20 cellular contexts compared by ENCODE assay signal in the genomic region with DNA sequence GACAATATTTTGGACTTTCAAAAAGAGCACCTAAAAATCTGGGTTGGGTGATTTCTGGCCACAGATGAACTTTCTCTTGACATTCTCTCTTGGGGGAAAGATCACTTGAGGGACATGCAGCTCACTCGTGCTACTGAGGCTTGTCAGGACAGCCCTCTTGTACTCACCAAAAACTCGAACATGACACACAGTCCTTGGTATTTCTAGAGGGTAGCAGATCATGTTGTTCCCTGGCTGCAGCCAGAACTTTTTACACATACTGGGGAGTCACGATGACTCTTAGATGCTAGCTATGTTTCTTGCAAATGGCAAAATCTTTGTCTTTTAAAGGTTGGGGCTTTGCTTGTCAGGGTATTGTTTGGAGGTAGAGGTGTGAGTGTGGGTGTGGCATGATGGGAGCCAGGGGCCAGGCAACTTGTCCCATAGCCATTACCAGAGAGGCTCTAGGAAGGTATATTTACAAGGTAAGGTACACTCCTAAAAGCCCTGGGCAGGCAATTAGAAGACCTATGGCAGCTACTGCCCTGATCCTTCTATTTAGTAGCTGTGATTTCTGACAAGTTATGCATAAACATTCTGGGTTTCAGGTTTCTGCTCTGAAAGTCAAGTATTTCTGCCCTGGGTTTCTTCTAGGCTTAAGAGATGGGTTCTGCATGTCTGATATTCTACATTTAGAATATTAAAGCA.
A peak's percentile ranks its signal among the peaks of the same experiment; 100 is the strongest.
DNase-seq lines count a peak whose midpoint lies in the region; ATAC-seq, FAIRE-seq and TF ChIP-seq lines count a peak whose summit lies in the region.
"Had no signal": no experiment of that assay in that cellular context is flagged by ENCODE, and none has a peak within 500 bp of the region (broad histone marks: within the 10 kb centered on the region; RNA-seq: fewer than 3 reads in every experiment).

No MANE protein-coding gene starts in this region.

- H3K4me2 ChIP-seq in H1 (ENCODE audit: insufficient read depth in 1 of 2, low read depth in 2 of 2, low read length in 2 of 2): no peak overlapping the region
- H3K4me2 ChIP-seq: PC-9 had no signal

- H3K9ac ChIP-seq in H1 (replicated peaks in 1 of 4; ENCODE audit: extremely low read depth in 1 of 4, low read depth in 3 of 4, low read length in 3 of 4): no peak overlapping the region

- no TSS peak for BruUV-seq in MCF 10A (replicated peaks; lab: Mats Ljungman, UMichigan)

- no peak overlapping the region for H2BK5ac ChIP-seq in H1 (ENCODE audit: low read depth, low read length)

- H3K23me2 ChIP-seq in H1 (ENCODE audit: low read depth, low read length): no peaks in the 10 kb centered on the region

- H2BK20ac ChIP-seq in H1 (ENCODE audit: low read length): no peak overlapping the region

- no peak overlapping the region for H4K91ac ChIP-seq in H1 (replicated peaks; ENCODE audit: insufficient read length, low read length)

- TF ChIP-seq EP300 in H1 (IDR thresholded peaks at IDR 0.05; ENCODE audit: borderline replicate concordance in 1 of 2, low read depth in 2 of 2, low read length in 2 of 2): no peak
- no peak for TF ChIP-seq EP300 in suprapubic skin (IDR thresholded peaks at IDR 0.05)

- H3K14ac ChIP-seq in H1 (ENCODE audit: insufficient read length): no peak overlapping the region

- H3K27me3 ChIP-seq in breast epithelium (no peaks in the 10 kb centered on the region), H1 (replicated peaks in 1 of 4; ENCODE audit: control insufficient read depth in 3 of 4, extremely low read depth in 1 of 4, insufficient read depth in 3 of 4, low read length in 3 of 4) (no peaks in the 10 kb centered on the region), suprapubic skin (no peaks in the 10 kb centered on the region), WERI-Rb-1 (ENCODE audit: insufficient read depth, low read depth, severe bottlenecking) (no peaks in the 10 kb centered on the region)
- H3K27me3 ChIP-seq: body of pancreas, left lung had no signal

- TF ChIP-seq RAD21 in H1 (IDR thresholded peaks at IDR 0.05 in 1 of 2, conservative IDR thresholded peaks at IDR 0.05 in 1 of 2; ENCODE audit: low read depth in 2 of 2, low read length in 2 of 2): no peak

- H3K27ac ChIP-seq in breast epithelium: no peak overlapping the region
- H3K27ac ChIP-seq in H1 (ENCODE audit: low read depth, low read length): no peak overlapping the region
- H3K27ac ChIP-seq in suprapubic skin: peak overlapping the region; percentile 66
- H3K27ac ChIP-seq in WERI-Rb-1: no peak overlapping the region
- H3K27ac ChIP-seq: body of pancreas, coronary artery, PC-9, SK-N-MC had no signal

- H2BK12ac ChIP-seq in H1 (ENCODE audit: low read depth, low read length): no peak overlapping the region

- no peak for FAIRE-seq in H1 (lab: Jason Lieb, UNC)

- 66% methylated on average over 3 of the region's 3 CpGs; no CpG with 5 or more reads in 1 of the 2 experiments for WGBS in H1 (ENCODE audit: extremely low coverage in 1 of 2, insufficient coverage in 1 of 2, insufficient read length in 1 of 2, insufficient replicate concordance in 2 of 2, low coverage in 1 of 2, low lambda C conversion rate in 2 of 2, missing lambda C conversion rate in 1 of 2), 2 experiments
- WGBS in suprapubic skin: 44% methylated on average over 3 of the region's 3 CpGs

- H3K18ac ChIP-seq in H1 (ENCODE audit: extremely low read depth, low read length): no peak overlapping the region

- CTCF ChIA-PET in MCF 10A (lab: Yijun Ruan, JAX): interaction anchor here (0.5 to 1.3 kb wide), 4 partner anchors 10 to 460 kb away, joined by 3 to 4 read pairs (median 3); no protein-coding TSS in a partner anchor
- CTCF ChIA-PET in H1 (lab: Charles Lee; ENCODE audit: partially characterized antibody): no interaction called here

- H3K23ac ChIP-seq in H1 (ENCODE audit: insufficient read length): peak overlapping the region; percentile 9

- H4K8ac ChIP-seq in H1 (ENCODE audit: extremely low read depth, insufficient read depth, low read length): no peak overlapping the region

- H4K20me1 ChIP-seq in H1 (replicated peaks in 1 of 2; ENCODE audit: control insufficient read depth in 1 of 2, insufficient read depth in 2 of 2, low read length in 2 of 2): no peaks in the 10 kb centered on the region

- H3K4me1 ChIP-seq in breast epithelium (no peaks in the 10 kb centered on the region), H1 (replicated peaks in 1 of 4; ENCODE audit: control insufficient read depth in 3 of 4, insufficient read depth in 4 of 4, low read length in 3 of 4) (no peaks in the 10 kb centered on the region), suprapubic skin (peaks cover 20% of the 10 kb centered on the region)
- H3K4me1 ChIP-seq: body of pancreas, left lung had no signal

- no peaks in the 10 kb centered on the region for H3K79me2 ChIP-seq in H1 (ENCODE audit: control insufficient read depth in 1 of 2, insufficient read depth in 2 of 2, low read length in 2 of 2)

- H2AFZ ChIP-seq in H1 (ENCODE audit: low read length): no peak overlapping the region
- H2AFZ ChIP-seq: PC-9 had no signal

- ATAC-seq in left ventricle myocardium superior: peak; percentile 93
- ATAC-seq: body of pancreas, left lung had no signal

- no peak overlapping the region for H3K56ac ChIP-seq in H1 (replicated peaks; ENCODE audit: insufficient read length, low read depth, low read length)

- H3K4ac ChIP-seq in H1 (replicated peaks; ENCODE audit: insufficient read length, low read depth, low read length): no peak overlapping the region

- no peaks in the 10 kb centered on the region for H3K79me1 ChIP-seq in H1 (ENCODE audit: low read depth, low read length)

- H3K4me1 Mint-ChIP-seq in MCF 10A (ENCODE audit: insufficient read depth, unreplicated experiment): peaks cover 18% of the 10 kb centered on the region
- no peaks in the 10 kb centered on the region for H3K4me1 Mint-ChIP-seq in activated T-cell treated with anti-CD3 and anti-CD28 coated beads, Interleukin-2, amount 50 U/mL, for 24 hours (ENCODE audit: low read depth)
- H3K4me1 Mint-ChIP-seq: activated naive CD8-positive, alpha-beta T cell treated with anti-CD3 and anti-CD28 coated beads, Interleukin-2, amount 10 ng/mL, durations not matched to agents 7 days and 5 days; CD4-positive, CD25-positive, alpha-beta regulatory T cell had no signal

- peak overlapping the region; percentile 90 for H3K27ac Mint-ChIP-seq in MCF 10A (ENCODE audit: low read depth, unreplicated experiment)
- no peak overlapping the region for H3K27ac Mint-ChIP-seq in activated T-cell treated with anti-CD3 and anti-CD28 coated beads, Interleukin-2, amount 50 U/mL, for 24 hours
- H3K27ac Mint-ChIP-seq: activated naive CD8-positive, alpha-beta T cell treated with anti-CD3 and anti-CD28 coated beads, Interleukin-2, amount 10 ng/mL, durations not matched to agents 7 days and 5 days; CD4-positive, CD25-positive, alpha-beta regulatory T cell had no signal

- no peaks in the 10 kb centered on the region for H3K27me3 Mint-ChIP-seq in MCF 10A (ENCODE audit: insufficient read depth, unreplicated experiment)
- no peaks in the 10 kb centered on the region for H3K27me3 Mint-ChIP-seq in activated T-cell treated with anti-CD3 and anti-CD28 coated beads, Interleukin-2, amount 50 U/mL, for 24 hours
- H3K27me3 Mint-ChIP-seq: CD4-positive, CD25-positive, alpha-beta regulatory T cell had no signal

- H3K4me3 ChIP-seq in breast epithelium (no peak overlapping the region), H1 (ENCODE audit: extremely low read depth in 1 of 4, insufficient read depth in 2 of 4, low read depth in 3 of 4, low read length in 4 of 4) (no peak overlapping the region), suprapubic skin (no peak overlapping the region), WERI-Rb-1 (ENCODE audit: low read depth, low read length) (no peak overlapping the region)
- H3K4me3 ChIP-seq: body of pancreas, coronary artery, left lung, PC-9, SK-N-MC had no signal

- intact Hi-C loops in MCF 10A (cut with micrococcal nuclease): no loop called here
- intact Hi-C loops in breast epithelium (cut with DNase I; ENCODE audit: low total_unique reads): no loop called here
- intact Hi-C loops in left ventricle myocardium superior (cut with micrococcal nuclease): no loop called here

- TF ChIP-seq POLR2A in breast epithelium (IDR thresholded peaks at IDR 0.05) (no peak), H1 (IDR thresholded peaks at IDR 0.05; ENCODE audit: control extremely low read depth in 1 of 2, low read depth in 2 of 2, low read length in 2 of 2) (no peak), suprapubic skin (IDR thresholded peaks at IDR 0.05) (no peak)

- H3K9me3 Mint-ChIP-seq in MCF 10A (ENCODE audit: unreplicated experiment): peaks cover 5% of the 10 kb centered on the region
- peaks cover 5% of the 10 kb centered on the region for H3K9me3 Mint-ChIP-seq in activated T-cell treated with anti-CD3 and anti-CD28 coated beads, Interleukin-2, amount 50 U/mL, for 24 hours
- H3K9me3 Mint-ChIP-seq: activated naive CD8-positive, alpha-beta T cell treated with anti-CD3 and anti-CD28 coated beads, Interleukin-2, amount 10 ng/mL, durations not matched to agents 7 days and 5 days had no signal

- no peak overlapping the region for H2BK120ac ChIP-seq in H1 (replicated peaks; ENCODE audit: low read depth, low read length)

- H3K4me3 Mint-ChIP-seq in MCF 10A (ENCODE audit: unreplicated experiment): no peak overlapping the region
- H3K4me3 Mint-ChIP-seq in activated T-cell treated with anti-CD3 and anti-CD28 coated beads, Interleukin-2, amount 50 U/mL, for 24 hours: no peak overlapping the region
- H3K4me3 Mint-ChIP-seq: activated naive CD8-positive, alpha-beta T cell treated with anti-CD3 and anti-CD28 coated beads, Interleukin-2, amount 10 ng/mL, durations not matched to agents 7 days and 5 days; CD4-positive, CD25-positive, alpha-beta regulatory T cell had no signal

- H3K36me3 Mint-ChIP-seq in MCF 10A (ENCODE audit: insufficient read depth, unreplicated experiment): no peaks in the 10 kb centered on the region
- H3K36me3 Mint-ChIP-seq in activated T-cell treated with anti-CD3 and anti-CD28 coated beads, Interleukin-2, amount 50 U/mL, for 24 hours (ENCODE audit: low read depth): no peaks in the 10 kb centered on the region
- H3K36me3 Mint-ChIP-seq: activated naive CD8-positive, alpha-beta T cell treated with anti-CD3 and anti-CD28 coated beads, Interleukin-2, amount 10 ng/mL, durations not matched to agents 7 days and 5 days; CD4-positive, CD25-positive, alpha-beta regulatory T cell had no signal

- DNase-seq in MCF 10A (ENCODE audit: unreplicated experiment) (peak; percentile 22), breast epithelium (ENCODE audit: low spot score in 2 of 2) (no peak), H1 (ENCODE audit: low read depth in 1 of 2, low spot score in 2 of 2) (no peak), left ventricle myocardium superior (no peak), suprapubic skin (ENCODE audit: low spot score in 2 of 2) (no peak), dedifferentiated amniotic fluid mesenchymal stem cell (ENCODE audit: extremely low spot score) (no peak), WERI-Rb-1 (no peak)
- DNase-seq in activated T-cell treated with anti-CD3 and anti-CD28 coated beads, Interleukin-2, amount 50 U/mL, for 24 hours: no peak
- DNase-seq: ACHN; activated naive CD8-positive, alpha-beta T cell treated with anti-CD3 and anti-CD28 coated beads, Interleukin-2, amount 10 ng/mL, durations not matched to agents 7 days and 5 days; body of pancreas; CD4-positive, CD25-positive, alpha-beta regulatory T cell; KG1; left lung; NCI-H82; PC-9; retina; stimulated activated CD4-positive, alpha-beta T cell treated with anti-CD3 and anti-CD28 coated beads, Interleukin-15, amount 100 ng/mL, for 24 hours had no signal

- POLR2A ChIA-PET in MCF 10A (lab: Yijun Ruan, JAX): interaction anchor here (0.6 to 2.3 kb wide), 16 partner anchors 8 to 243 kb away, joined by 3 to 22 read pairs (median 4); no protein-coding TSS in a partner anchor
- POLR2A ChIA-PET in H1 (lab: Charles Lee; ENCODE audit: partially characterized antibody): no interaction called here

- TF ChIP-seq CTCF in MCF 10A (IDR thresholded peaks at IDR 0.05; ENCODE audit: unreplicated experiment) (no peak), breast epithelium (IDR thresholded peaks at IDR 0.05) (no peak), H1 (IDR thresholded peaks at IDR 0.05; ENCODE audit: control extremely low read depth in 1 of 3, insufficient read depth in 1 of 3, low read depth in 1 of 3, low read length in 3 of 3) (no peak), suprapubic skin (IDR thresholded peaks at IDR 0.05) (no peak), WERI-Rb-1 (IDR thresholded peaks at IDR 0.05; ENCODE audit: low read depth, low read length) (no peak)

- H3K9me3 ChIP-seq in breast epithelium (peaks cover 0 to 4% of the 10 kb centered on the region in 2 donors), H1 (ENCODE audit: insufficient read depth in 2 of 2, low read depth in 1 of 2, low read length in 1 of 2) (no peaks in the 10 kb centered on the region), suprapubic skin (no peaks in the 10 kb centered on the region), WERI-Rb-1 (ENCODE audit: severe bottlenecking) (no peaks in the 10 kb centered on the region)
- H3K9me3 ChIP-seq: body of pancreas had no signal

- H4K5ac ChIP-seq in H1 (ENCODE audit: insufficient read length, low read depth, low read length): no peak overlapping the region

- H3K36me3 ChIP-seq in breast epithelium (no peaks in the 10 kb centered on the region), H1 (ENCODE audit: control insufficient read depth in 2 of 4, insufficient read depth in 4 of 4, low read length in 3 of 4) (no peaks in the 10 kb centered on the region), suprapubic skin (no peaks in the 10 kb centered on the region), WERI-Rb-1 (no peaks in the 10 kb centered on the region)
- H3K36me3 ChIP-seq: left lung had no signal

- no peak overlapping the region for H2BK15ac ChIP-seq in H1 (ENCODE audit: low read length)

- no peak overlapping the region for H2AK5ac ChIP-seq in H1 (ENCODE audit: low read depth, low read length)
